ENCODE assay signal across 10 cellular contexts in the genomic region with DNA sequence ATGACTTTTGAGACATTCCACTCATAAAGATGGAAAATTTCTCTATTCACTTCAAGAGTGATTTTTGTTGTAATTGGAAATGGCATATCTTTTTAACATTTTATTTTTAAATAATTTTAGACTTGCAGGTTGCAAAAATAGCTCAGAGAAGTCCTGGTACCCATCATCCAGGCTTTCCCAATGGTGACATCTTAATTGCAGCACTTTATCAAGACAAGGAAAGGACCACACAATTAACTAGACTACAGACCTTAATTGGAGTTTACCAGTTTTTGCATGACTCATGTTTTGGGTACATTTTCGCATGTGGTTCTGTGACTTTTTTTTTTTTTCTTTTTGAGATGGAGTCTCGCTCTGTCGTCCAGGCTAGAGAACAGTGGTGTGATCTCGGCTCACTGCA. TPM values are rescaled to one million over a fixed set of nuclear protein-coding genes. Genes with fewer than 3 reads are reported as not detected.
"Had no signal": no experiment of that assay in that cellular context is flagged by ENCODE, and none has a peak within 500 bp of the region (broad histone marks: within the 10 kb centered on the region; RNA-seq: fewer than 3 reads in every experiment).

No MANE protein-coding gene starts in this region.

- FAIRE-seq: HTR-8/SVneo had no signal

- H3K9ac ChIP-seq: GM23248, KMS-11 had no signal

- H2AFZ ChIP-seq: GM23248 had no signal

- H3K4me3 ChIP-seq: GM23248 had no signal

- H3K27ac ChIP-seq: GM23248, KMS-11 had no signal

- H3K4me1 Mint-ChIP-seq: H9 had no signal

- H3K4me3 Mint-ChIP-seq: H9 had no signal

- H3K9me3 Mint-ChIP-seq: H9 had no signal

- DNase-seq: GM23248, GOT3, H9, HCEC 1CT, IMR-90, KBM-7 had no signal

- H3K4me2 ChIP-seq: KMS-11 had no signal

- H3K27ac Mint-ChIP-seq: H9 had no signal

RNA-seq across cellular contexts. Expression of a gene that starts 23.0 kb away (rescaled TPM):
- total RNA-seq: H4, HT-29 had no signal

RNA-seq across cellular contexts. Expression of a gene that starts 25.8 kb away (rescaled TPM):
- total RNA-seq: GM23248, H4, H9, HT-29, IMR-90 had no signal
- polyA plus RNA-seq: GM23248, IMR-90 had no signal
